1 cellular context compared by ENCODE assay signal in the genomic region with DNA sequence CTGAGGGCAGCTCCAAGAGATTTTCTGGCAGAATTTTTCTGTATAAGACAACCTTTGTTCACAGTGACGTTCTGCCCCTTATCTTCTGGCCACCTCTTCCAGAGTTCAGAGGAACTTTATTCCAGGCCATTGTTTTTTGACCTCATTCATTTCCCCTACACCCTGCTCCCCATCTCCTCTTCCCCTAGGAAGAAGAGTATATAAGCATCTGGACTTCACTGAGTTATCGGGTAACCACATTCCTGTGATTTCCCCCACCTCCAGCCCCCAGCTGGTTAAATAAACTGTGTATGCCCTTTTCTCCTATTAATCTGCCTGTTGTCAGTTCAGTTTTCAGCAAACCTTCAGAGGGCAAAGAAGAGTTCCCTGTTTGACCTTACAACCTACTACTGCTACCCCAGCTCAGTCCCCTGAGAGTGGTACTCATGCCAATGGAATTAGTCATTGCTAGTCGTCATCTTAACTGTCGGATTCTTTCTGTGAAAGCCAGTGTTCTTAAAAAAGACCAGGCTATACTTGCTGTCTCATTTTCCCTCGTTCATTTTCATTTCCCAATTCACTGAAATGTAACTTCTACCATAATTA.
TF ChIP-seq lines count a peak whose summit lies in the region.

No MANE protein-coding gene starts in this region.

TF ChIP-seq in HepG2, 621 proteins besides CTCF, POLR2A, EP300 and RAD21 (continued from another document and continues in another):
- TF ChIP-seq, protein P1, sequence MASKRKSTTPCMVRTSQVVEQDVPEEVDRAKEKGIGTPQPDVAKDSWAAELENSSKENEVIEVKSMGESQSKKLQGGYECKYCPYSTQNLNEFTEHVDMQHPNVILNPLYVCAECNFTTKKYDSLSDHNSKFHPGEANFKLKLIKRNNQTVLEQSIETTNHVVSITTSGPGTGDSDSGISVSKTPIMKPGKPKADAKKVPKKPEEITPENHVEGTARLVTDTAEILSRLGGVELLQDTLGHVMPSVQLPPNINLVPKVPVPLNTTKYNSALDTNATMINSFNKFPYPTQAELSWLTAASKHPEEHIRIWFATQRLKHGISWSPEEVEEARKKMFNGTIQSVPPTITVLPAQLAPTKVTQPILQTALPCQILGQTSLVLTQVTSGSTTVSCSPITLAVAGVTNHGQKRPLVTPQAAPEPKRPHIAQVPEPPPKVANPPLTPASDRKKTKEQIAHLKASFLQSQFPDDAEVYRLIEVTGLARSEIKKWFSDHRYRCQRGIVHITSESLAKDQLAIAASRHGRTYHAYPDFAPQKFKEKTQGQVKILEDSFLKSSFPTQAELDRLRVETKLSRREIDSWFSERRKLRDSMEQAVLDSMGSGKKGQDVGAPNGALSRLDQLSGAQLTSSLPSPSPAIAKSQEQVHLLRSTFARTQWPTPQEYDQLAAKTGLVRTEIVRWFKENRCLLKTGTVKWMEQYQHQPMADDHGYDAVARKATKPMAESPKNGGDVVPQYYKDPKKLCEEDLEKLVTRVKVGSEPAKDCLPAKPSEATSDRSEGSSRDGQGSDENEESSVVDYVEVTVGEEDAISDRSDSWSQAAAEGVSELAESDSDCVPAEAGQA (IDR thresholded peaks at IDR 0.05; ENCODE audit: low read depth) = no peak
- TF ChIP-seq, protein P1 (CRISPR knock-in tag; IDR thresholded peaks at IDR 0.05; ENCODE audit: borderline replicate concordance) = no peak
- TF ChIP-seq GPBP1L1 (CRISPR knock-in tag; IDR thresholded peaks at IDR 0.05) = no peak
- TF ChIP-seq ZNF350 (CRISPR knock-in tag; IDR thresholded peaks at IDR 0.05; ENCODE audit: borderline replicate concordance, low read depth) = no peak
- TF ChIP-seq, protein P2, sequence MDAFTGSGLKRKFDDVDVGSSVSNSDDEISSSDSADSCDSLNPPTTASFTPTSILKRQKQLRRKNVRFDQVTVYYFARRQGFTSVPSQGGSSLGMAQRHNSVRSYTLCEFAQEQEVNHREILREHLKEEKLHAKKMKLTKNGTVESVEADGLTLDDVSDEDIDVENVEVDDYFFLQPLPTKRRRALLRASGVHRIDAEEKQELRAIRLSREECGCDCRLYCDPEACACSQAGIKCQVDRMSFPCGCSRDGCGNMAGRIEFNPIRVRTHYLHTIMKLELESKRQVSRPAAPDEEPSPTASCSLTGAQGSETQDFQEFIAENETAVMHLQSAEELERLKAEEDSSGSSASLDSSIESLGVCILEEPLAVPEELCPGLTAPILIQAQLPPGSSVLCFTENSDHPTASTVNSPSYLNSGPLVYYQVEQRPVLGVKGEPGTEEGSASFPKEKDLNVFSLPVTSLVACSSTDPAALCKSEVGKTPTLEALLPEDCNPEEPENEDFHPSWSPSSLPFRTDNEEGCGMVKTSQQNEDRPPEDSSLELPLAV (CRISPR knock-in tag; conservative IDR thresholded peaks at IDR 0.05; ENCODE audit: low read depth) = no peak
- no peak for TF ChIP-seq ZNF543 (CRISPR knock-in tag; IDR thresholded peaks at IDR 0.05)
- no peak for TF ChIP-seq MNT (IDR thresholded peaks at IDR 0.05)
- TF ChIP-seq ZNF616 (CRISPR knock-in tag; IDR thresholded peaks at IDR 0.05; ENCODE audit: low read depth) = no peak
- no peak for TF ChIP-seq MLXIP (CRISPR knock-in tag; IDR thresholded peaks at IDR 0.05; ENCODE audit: borderline replicate concordance)
- TF ChIP-seq, protein P3, sequence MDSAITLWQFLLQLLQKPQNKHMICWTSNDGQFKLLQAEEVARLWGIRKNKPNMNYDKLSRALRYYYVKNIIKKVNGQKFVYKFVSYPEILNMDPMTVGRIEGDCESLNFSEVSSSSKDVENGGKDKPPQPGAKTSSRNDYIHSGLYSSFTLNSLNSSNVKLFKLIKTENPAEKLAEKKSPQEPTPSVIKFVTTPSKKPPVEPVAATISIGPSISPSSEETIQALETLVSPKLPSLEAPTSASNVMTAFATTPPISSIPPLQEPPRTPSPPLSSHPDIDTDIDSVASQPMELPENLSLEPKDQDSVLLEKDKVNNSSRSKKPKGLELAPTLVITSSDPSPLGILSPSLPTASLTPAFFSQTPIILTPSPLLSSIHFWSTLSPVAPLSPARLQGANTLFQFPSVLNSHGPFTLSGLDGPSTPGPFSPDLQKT (CRISPR knock-in tag; IDR thresholded peaks at IDR 0.05; ENCODE audit: borderline replicate concordance) = no peak
- no peak for TF ChIP-seq ZKSCAN5 (CRISPR knock-in tag; IDR thresholded peaks at IDR 0.05)
- TF ChIP-seq, protein P4, sequence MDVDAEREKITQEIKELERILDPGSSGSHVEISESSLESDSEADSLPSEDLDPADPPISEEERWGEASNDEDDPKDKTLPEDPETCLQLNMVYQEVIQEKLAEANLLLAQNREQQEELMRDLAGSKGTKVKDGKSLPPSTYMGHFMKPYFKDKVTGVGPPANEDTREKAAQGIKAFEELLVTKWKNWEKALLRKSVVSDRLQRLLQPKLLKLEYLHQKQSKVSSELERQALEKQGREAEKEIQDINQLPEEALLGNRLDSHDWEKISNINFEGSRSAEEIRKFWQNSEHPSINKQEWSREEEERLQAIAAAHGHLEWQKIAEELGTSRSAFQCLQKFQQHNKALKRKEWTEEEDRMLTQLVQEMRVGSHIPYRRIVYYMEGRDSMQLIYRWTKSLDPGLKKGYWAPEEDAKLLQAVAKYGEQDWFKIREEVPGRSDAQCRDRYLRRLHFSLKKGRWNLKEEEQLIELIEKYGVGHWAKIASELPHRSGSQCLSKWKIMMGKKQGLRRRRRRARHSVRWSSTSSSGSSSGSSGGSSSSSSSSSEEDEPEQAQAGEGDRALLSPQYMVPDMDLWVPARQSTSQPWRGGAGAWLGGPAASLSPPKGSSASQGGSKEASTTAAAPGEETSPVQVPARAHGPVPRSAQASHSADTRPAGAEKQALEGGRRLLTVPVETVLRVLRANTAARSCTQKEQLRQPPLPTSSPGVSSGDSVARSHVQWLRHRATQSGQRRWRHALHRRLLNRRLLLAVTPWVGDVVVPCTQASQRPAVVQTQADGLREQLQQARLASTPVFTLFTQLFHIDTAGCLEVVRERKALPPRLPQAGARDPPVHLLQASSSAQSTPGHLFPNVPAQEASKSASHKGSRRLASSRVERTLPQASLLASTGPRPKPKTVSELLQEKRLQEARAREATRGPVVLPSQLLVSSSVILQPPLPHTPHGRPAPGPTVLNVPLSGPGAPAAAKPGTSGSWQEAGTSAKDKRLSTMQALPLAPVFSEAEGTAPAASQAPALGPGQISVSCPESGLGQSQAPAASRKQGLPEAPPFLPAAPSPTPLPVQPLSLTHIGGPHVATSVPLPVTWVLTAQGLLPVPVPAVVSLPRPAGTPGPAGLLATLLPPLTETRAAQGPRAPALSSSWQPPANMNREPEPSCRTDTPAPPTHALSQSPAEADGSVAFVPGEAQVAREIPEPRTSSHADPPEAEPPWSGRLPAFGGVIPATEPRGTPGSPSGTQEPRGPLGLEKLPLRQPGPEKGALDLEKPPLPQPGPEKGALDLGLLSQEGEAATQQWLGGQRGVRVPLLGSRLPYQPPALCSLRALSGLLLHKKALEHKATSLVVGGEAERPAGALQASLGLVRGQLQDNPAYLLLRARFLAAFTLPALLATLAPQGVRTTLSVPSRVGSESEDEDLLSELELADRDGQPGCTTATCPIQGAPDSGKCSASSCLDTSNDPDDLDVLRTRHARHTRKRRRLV (CRISPR knock-in tag; IDR thresholded peaks at IDR 0.05) = no peak
- TF ChIP-seq ZBTB37 (CRISPR knock-in tag; IDR thresholded peaks at IDR 0.05) = no peak
- TF ChIP-seq MYNN (CRISPR knock-in tag; IDR thresholded peaks at IDR 0.05; ENCODE audit: low read depth) = no peak
- peak; percentile 50 for TF ChIP-seq GATAD2A (CRISPR knock-in tag; IDR thresholded peaks at IDR 0.05)
- no peak for TF ChIP-seq MTA1 (CRISPR knock-in tag; IDR thresholded peaks at IDR 0.05; ENCODE audit: borderline replicate concordance)
- peak; percentile 42 for TF ChIP-seq HNRNPK (IDR thresholded peaks at IDR 0.05; ENCODE audit: low read depth, low read length, poor library complexity, severe bottlenecking)
- no peak for TF ChIP-seq ATF7-NPFF (CRISPR knock-in tag; IDR thresholded peaks at IDR 0.05; ENCODE audit: low read depth)
- no peak for TF ChIP-seq ZNF775 (CRISPR knock-in tag; IDR thresholded peaks at IDR 0.05; ENCODE audit: borderline replicate concordance)
- TF ChIP-seq RFX1 (IDR thresholded peaks at IDR 0.05) = no peak
- TF ChIP-seq, protein P5, sequence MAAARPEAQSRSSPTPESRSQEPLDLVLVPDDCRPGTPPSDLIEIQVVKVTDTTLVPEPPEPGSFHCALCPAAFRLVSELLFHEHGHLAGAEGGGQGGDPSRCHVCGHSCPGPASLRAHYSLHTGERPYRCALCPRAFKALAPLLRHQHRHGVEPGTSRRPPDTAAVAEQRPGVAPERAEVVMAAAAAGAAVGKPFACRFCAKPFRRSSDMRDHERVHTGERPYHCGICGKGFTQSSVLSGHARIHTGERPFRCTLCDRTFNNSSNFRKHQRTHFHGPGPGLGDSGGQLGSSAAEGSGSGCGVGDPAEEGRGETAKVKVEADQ (CRISPR knock-in tag; IDR thresholded peaks at IDR 0.05; ENCODE audit: borderline replicate concordance) = no peak
- no peak for TF ChIP-seq TAF1 (CRISPR knock-in tag; IDR thresholded peaks at IDR 0.05)
- TF ChIP-seq, protein P6, sequence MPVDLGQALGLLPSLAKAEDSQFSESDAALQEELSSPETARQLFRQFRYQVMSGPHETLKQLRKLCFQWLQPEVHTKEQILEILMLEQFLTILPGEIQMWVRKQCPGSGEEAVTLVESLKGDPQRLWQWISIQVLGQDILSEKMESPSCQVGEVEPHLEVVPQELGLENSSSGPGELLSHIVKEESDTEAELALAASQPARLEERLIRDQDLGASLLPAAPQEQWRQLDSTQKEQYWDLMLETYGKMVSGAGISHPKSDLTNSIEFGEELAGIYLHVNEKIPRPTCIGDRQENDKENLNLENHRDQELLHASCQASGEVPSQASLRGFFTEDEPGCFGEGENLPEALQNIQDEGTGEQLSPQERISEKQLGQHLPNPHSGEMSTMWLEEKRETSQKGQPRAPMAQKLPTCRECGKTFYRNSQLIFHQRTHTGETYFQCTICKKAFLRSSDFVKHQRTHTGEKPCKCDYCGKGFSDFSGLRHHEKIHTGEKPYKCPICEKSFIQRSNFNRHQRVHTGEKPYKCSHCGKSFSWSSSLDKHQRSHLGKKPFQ (CRISPR knock-in tag; IDR thresholded peaks at IDR 0.05; ENCODE audit: insufficient replicate concordance) = no peak
